In the genomic region with DNA sequence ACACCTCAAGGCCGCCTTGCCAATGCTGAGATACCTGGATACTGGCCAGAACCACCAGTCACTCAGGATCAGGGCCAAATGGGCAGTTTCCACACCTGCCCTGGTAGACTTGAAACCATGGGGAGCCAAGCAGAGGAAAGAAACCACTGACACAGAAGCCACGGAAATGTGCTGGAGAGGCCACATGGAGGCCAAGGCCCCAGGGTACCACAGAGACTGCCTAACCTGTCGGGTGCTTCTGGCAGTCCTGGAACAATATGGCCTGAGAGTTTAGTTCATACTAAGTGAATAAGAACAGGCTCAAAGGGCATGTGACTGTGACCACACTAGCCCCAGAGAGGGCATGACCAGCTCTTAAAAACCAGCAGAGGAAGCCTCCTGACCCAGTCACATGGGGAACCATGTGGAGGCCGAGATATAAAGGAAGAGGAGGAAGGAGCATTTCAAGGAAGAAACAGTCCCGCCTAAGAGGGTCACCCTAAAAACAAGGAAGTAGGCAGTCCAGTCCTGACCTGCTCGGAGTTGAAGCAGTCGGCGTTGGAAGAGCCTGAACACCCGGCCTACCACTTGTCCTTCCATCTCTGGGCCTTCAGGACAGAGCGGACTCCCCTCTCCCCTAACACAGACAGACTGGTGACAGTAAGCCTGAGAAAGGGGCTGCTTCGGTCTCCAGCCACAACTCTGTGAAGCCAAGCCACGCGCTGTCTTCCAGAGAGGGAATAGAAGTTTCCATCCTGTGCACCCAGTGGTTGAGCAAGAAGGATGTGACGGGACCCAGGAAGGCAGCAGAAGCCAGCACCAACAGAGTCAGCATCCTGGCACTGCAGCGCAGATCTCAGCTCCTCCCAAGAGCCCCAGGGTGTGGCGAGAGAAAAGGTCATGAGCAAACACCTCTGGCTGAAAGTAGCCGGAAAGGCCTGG, we compare ENCODE assay signal across 8 cellular contexts. TPM values are rescaled to one million over a fixed set of nuclear protein-coding genes. Genes with fewer than 3 reads are reported as not detected.
A peak's percentile ranks its signal among the peaks of the same experiment; 100 is the strongest.
DNase-seq lines count a peak whose midpoint lies in the region; ATAC-seq and TF ChIP-seq lines count a peak whose summit lies in the region.

A gene with protein sequence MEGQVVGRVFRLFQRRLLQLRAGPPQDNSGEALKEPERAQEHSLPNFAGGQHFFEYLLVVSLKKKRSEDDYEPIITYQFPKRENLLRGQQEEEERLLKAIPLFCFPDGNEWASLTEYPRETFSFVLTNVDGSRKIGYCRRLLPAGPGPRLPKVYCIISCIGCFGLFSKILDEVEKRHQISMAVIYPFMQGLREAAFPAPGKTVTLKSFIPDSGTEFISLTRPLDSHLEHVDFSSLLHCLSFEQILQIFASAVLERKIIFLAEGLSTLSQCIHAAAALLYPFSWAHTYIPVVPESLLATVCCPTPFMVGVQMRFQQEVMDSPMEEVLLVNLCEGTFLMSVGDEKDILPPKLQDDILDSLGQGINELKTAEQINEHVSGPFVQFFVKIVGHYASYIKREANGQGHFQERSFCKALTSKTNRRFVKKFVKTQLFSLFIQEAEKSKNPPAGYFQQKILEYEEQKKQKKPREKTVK (minus strand): TSS at position 766 of the 921 bp plus-strand sequence. CDS start 187 bp downstream, at position 579.

- ATAC-seq in lower lobe of right lung: peak; percentile 20 to 41

- DNase-seq in Peyer's patch: peak; percentile 64 to 84 (median 82)
- peak; percentile 77 for DNase-seq in activated naive CD4-positive, alpha-beta T cell treated with anti-CD3 and anti-CD28 coated beads, Interleukin-2, amount 10 ng/mL, durations not matched to agents 7 days and 5 days
- peak; percentile 76 for DNase-seq in lower lobe of right lung
- DNase-seq in stimulated activated CD8-positive, alpha-beta memory T cell treated with anti-CD3 and anti-CD28 coated beads, Interleukin-7, amount 100 ng/mL, for 4 hours (ENCODE audit: low read depth in 2 of 2): peak; percentile 45 to 56
- no peak for DNase-seq in NCI-H2107 treated with DMSO at 0.1 percent for 48 hours (lab: John Stamatoyannopoulos, UW; ENCODE audit: unreplicated experiment)
- DNase-seq in ACHN: no peak
- no peak for DNase-seq in NCI-H1436 treated with DMSO at 0.1 percent for 48 hours (lab: John Stamatoyannopoulos, UW)
- no peak for DNase-seq in SHP77 treated with DMSO at 0.1 percent for 48 hours (lab: John Stamatoyannopoulos, UW)

- peaks cover 3% of the 10 kb centered on the region for H3K27me3 Mint-ChIP-seq in activated naive CD4-positive, alpha-beta T cell treated with anti-CD3 and anti-CD28 coated beads, Interleukin-2, amount 10 ng/mL, durations not matched to agents 7 days and 5 days

- H3K36me3 ChIP-seq in Peyer's patch (peaks cover 0 to 26% (median 0%) of the 10 kb centered on the region in 3 donors), lower lobe of right lung (peaks cover 38% of the 10 kb centered on the region)

- TF ChIP-seq POLR2A in Peyer's patch (IDR thresholded peaks at IDR 0.05): peak in 1 of 2 donors; percentile 21

- peaks cover 72% of the 10 kb centered on the region for H3K4me1 Mint-ChIP-seq in activated naive CD4-positive, alpha-beta T cell treated with anti-CD3 and anti-CD28 coated beads, Interleukin-2, amount 10 ng/mL, durations not matched to agents 7 days and 5 days

- peak within 1 kb of the TSS; percentile 93 to 100 (median 98) for H3K27ac ChIP-seq in Peyer's patch
- peak within 1 kb of the TSS; percentile 79 for H3K27ac ChIP-seq in lower lobe of right lung

- H3K4me1 ChIP-seq in Peyer's patch (peaks cover 0 to 47% (median 20%) of the 10 kb centered on the region in 4 donors), lower lobe of right lung (peaks cover 81% of the 10 kb centered on the region)

- H3K4me3 ChIP-seq in Peyer's patch (peak within 1 kb of the TSS; percentile 33 to 81 (median 43)), lower lobe of right lung (peak within 1 kb of the TSS; percentile 57)

- no peaks in the 10 kb centered on the region for H3K27me3 ChIP-seq in Peyer's patch
- no peaks in the 10 kb centered on the region for H3K27me3 ChIP-seq in lower lobe of right lung (ENCODE audit: low read depth)

- H3K36me3 Mint-ChIP-seq in activated naive CD4-positive, alpha-beta T cell treated with anti-CD3 and anti-CD28 coated beads, Interleukin-2, amount 10 ng/mL, durations not matched to agents 7 days and 5 days: peaks cover 63% of the 10 kb centered on the region

- intact Hi-C loops in lower lobe of right lung (cut with DNase I): no loop called here

- peak within 1 kb of the TSS; percentile 97 for H3K27ac Mint-ChIP-seq in activated naive CD4-positive, alpha-beta T cell treated with anti-CD3 and anti-CD28 coated beads, Interleukin-2, amount 10 ng/mL, durations not matched to agents 7 days and 5 days

- in situ Hi-C loops in ACHN (cut with HindIII; ENCODE audit: low pct_ligation_motif_present, low pct_unique_long_range_greater_than_20kb, low sequenced_read_pairs): no loop called here

- H3K4me3 Mint-ChIP-seq in activated naive CD4-positive, alpha-beta T cell treated with anti-CD3 and anti-CD28 coated beads, Interleukin-2, amount 10 ng/mL, durations not matched to agents 7 days and 5 days: peak within 1 kb of the TSS; percentile 99

- no peaks in the 10 kb centered on the region for H3K9me3 ChIP-seq in Peyer's patch
- H3K9me3 ChIP-seq in lower lobe of right lung: no peaks in the 10 kb centered on the region

- CTCF ChIA-PET in activated naive CD4-positive, alpha-beta T cell treated with anti-CD3 and anti-CD28 coated beads, Interleukin-2, amount 10 ng/mL, durations not matched to agents 7 days and 5 days (lab: Charles Lee): interaction anchor here (0.7 to 11.1 kb wide), 6 partner anchors 9 to 200 kb away, joined by 3 to 250 read pairs (median 8); no protein-coding TSS in a partner anchor

- no peaks in the 10 kb centered on the region for H3K9me3 Mint-ChIP-seq in activated naive CD4-positive, alpha-beta T cell treated with anti-CD3 and anti-CD28 coated beads, Interleukin-2, amount 10 ng/mL, durations not matched to agents 7 days and 5 days

- no peak for TF ChIP-seq CTCF in Peyer's patch (IDR thresholded peaks at IDR 0.05)
- TF ChIP-seq CTCF in lower lobe of right lung (IDR thresholded peaks at IDR 0.05): no peak

RNA-seq across cellular contexts. Expression of the gene that starts here (rescaled TPM):
- 100 to 1,000 TPM in 1 of 4 donors, 10 to 100 TPM in 3; 71.3 to 220 (median 86.5) TPM for total RNA-seq in Peyer's patch
- 113 TPM for total RNA-seq in lower lobe of right lung

Comparison
In these comparisons a context has a peak if more than half of its experiments do, and no peak if none do; other contexts are left out.
1. DNase-seq: peak in Peyer's patch (3 of 3), activated naive CD4-positive, alpha-beta T cell treated with anti-CD3 and anti-CD28 coated beads, Interleukin-2, amount 10 ng/mL, durations not matched to agents 7 days and 5 days (single experiment), lower lobe of right lung (single experiment) and stimulated activated CD8-positive, alpha-beta memory T cell treated with anti-CD3 and anti-CD28 coated beads, Interleukin-7, amount 100 ng/mL, for 4 hours (2 of 2); none in NCI-H2107 treated with DMSO at 0.1 percent for 48 hours (single experiment), ACHN (single experiment), NCI-H1436 treated with DMSO at 0.1 percent for 48 hours (single experiment) and SHP77 treated with DMSO at 0.1 percent for 48 hours (single experiment).